In the genomic region with DNA sequence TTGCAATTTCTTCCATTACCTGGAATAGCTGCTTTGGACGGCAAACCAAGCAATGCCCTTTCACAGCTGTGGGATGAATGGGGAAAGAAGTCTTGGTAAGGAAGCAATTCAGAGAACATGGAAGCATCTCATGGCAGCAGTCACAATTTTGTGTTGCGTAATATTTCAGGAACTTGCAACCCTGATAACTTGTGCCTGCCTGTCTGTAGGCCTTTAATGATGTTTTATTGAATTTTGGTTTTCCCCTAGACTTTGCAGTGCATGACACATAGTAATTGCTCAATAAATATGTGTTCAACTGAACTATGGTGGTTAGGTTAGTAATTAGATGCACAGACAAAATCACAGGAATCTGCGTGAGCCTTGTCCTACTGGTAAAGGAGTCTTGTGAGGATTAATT, we compare ENCODE assay signal across 17 cellular contexts.
"Had no signal": no experiment of that assay in that cellular context is flagged by ENCODE, and none has a peak within 500 bp of the region (broad histone marks: within the 10 kb centered on the region; RNA-seq: fewer than 3 reads in every experiment).

No MANE protein-coding gene starts in this region.

- H3K27ac ChIP-seq: gastrocnemius medialis, heart left ventricle, left ventricle myocardium inferior, psoas muscle, thoracic aorta, upper lobe of left lung had no signal

- ATAC-seq: activated CD4-positive, alpha-beta T cell treated with anti-CD3 and anti-CD28 coated beads for 36 hours; activated CD8-positive, alpha-beta memory T cell treated with anti-CD3 and anti-CD28 coated beads, Interleukin-2, amount 10 ng/mL, durations not matched to agents 7 days and 5 days; effector memory CD8-positive, alpha-beta T cell; gastrocnemius medialis; heart left ventricle; psoas muscle; right cardiac atrium; stimulated activated naive CD8-positive, alpha-beta T cell treated with anti-CD3 and anti-CD28 coated beads, Interleukin-15, amount 100 ng/mL, for 72 hours; WTC11 had no signal

- H3K4me1 Mint-ChIP-seq: activated CD4-positive, alpha-beta memory T cell treated with anti-CD3 and anti-CD28 coated beads, Interleukin-2, amount 10 ng/mL, durations not matched to agents 7 days and 5 days; activated CD4-positive, alpha-beta T cell treated with anti-CD3 and anti-CD28 coated beads for 36 hours; activated CD8-positive, alpha-beta memory T cell treated with anti-CD3 and anti-CD28 coated beads, Interleukin-2, amount 10 ng/mL, durations not matched to agents 7 days and 5 days; neural crest cell; stimulated activated naive CD8-positive, alpha-beta T cell treated with anti-CD3 and anti-CD28 coated beads, Interleukin-15, amount 100 ng/mL, for 72 hours; WTC11 had no signal

- H3K4me3 ChIP-seq: gastrocnemius medialis, heart left ventricle, left ventricle myocardium inferior, psoas muscle, skin epidermis, thoracic aorta, upper lobe of left lung had no signal

- DNase-seq: activated CD4-positive, alpha-beta memory T cell treated with anti-CD3 and anti-CD28 coated beads, Interleukin-2, amount 10 ng/mL, durations not matched to agents 7 days and 5 days; activated CD4-positive, alpha-beta T cell treated with anti-CD3 and anti-CD28 coated beads for 36 hours; activated CD8-positive, alpha-beta memory T cell treated with anti-CD3 and anti-CD28 coated beads, Interleukin-2, amount 10 ng/mL, durations not matched to agents 7 days and 5 days; caudate nucleus; effector memory CD8-positive, alpha-beta T cell; gastrocnemius medialis; heart left ventricle; left ventricle myocardium inferior; psoas muscle; right cardiac atrium; stimulated activated naive CD8-positive, alpha-beta T cell treated with anti-CD3 and anti-CD28 coated beads, Interleukin-15, amount 100 ng/mL, for 72 hours; upper lobe of left lung had no signal

- H3K36me3 Mint-ChIP-seq: activated CD8-positive, alpha-beta memory T cell treated with anti-CD3 and anti-CD28 coated beads, Interleukin-2, amount 10 ng/mL, durations not matched to agents 7 days and 5 days; WTC11 had no signal

- H3K9me3 ChIP-seq: gastrocnemius medialis, heart left ventricle, left ventricle myocardium inferior, psoas muscle, thoracic aorta, upper lobe of left lung had no signal

- H3K27me3 ChIP-seq: gastrocnemius medialis, heart left ventricle, upper lobe of left lung had no signal

- H3K9me3 Mint-ChIP-seq: activated CD4-positive, alpha-beta memory T cell treated with anti-CD3 and anti-CD28 coated beads, Interleukin-2, amount 10 ng/mL, durations not matched to agents 7 days and 5 days; effector memory CD8-positive, alpha-beta T cell; neural crest cell; WTC11 had no signal

- H3K27ac Mint-ChIP-seq: activated CD4-positive, alpha-beta memory T cell treated with anti-CD3 and anti-CD28 coated beads, Interleukin-2, amount 10 ng/mL, durations not matched to agents 7 days and 5 days; activated CD4-positive, alpha-beta T cell treated with anti-CD3 and anti-CD28 coated beads for 36 hours; activated CD8-positive, alpha-beta memory T cell treated with anti-CD3 and anti-CD28 coated beads, Interleukin-2, amount 10 ng/mL, durations not matched to agents 7 days and 5 days; activated naive CD8-positive, alpha-beta T cell; effector memory CD8-positive, alpha-beta T cell; stimulated activated naive CD8-positive, alpha-beta T cell treated with anti-CD3 and anti-CD28 coated beads, Interleukin-15, amount 100 ng/mL, for 72 hours; WTC11 had no signal

- H3K4me3 Mint-ChIP-seq: activated CD4-positive, alpha-beta memory T cell treated with anti-CD3 and anti-CD28 coated beads, Interleukin-2, amount 10 ng/mL, durations not matched to agents 7 days and 5 days; activated CD4-positive, alpha-beta T cell treated with anti-CD3 and anti-CD28 coated beads for 36 hours; activated CD8-positive, alpha-beta memory T cell treated with anti-CD3 and anti-CD28 coated beads, Interleukin-2, amount 10 ng/mL, durations not matched to agents 7 days and 5 days; activated naive CD8-positive, alpha-beta T cell; effector memory CD8-positive, alpha-beta T cell; neural crest cell; stimulated activated naive CD8-positive, alpha-beta T cell treated with anti-CD3 and anti-CD28 coated beads, Interleukin-15, amount 100 ng/mL, for 72 hours; WTC11 had no signal

- H3K36me3 ChIP-seq: gastrocnemius medialis, heart left ventricle, left ventricle myocardium inferior, thoracic aorta, upper lobe of left lung had no signal

- H3K4me1 ChIP-seq: gastrocnemius medialis, heart left ventricle, left ventricle myocardium inferior, psoas muscle, upper lobe of left lung had no signal

- H3K27me3 Mint-ChIP-seq: activated CD4-positive, alpha-beta memory T cell treated with anti-CD3 and anti-CD28 coated beads, Interleukin-2, amount 10 ng/mL, durations not matched to agents 7 days and 5 days; activated CD4-positive, alpha-beta T cell treated with anti-CD3 and anti-CD28 coated beads for 36 hours; activated CD8-positive, alpha-beta memory T cell treated with anti-CD3 and anti-CD28 coated beads, Interleukin-2, amount 10 ng/mL, durations not matched to agents 7 days and 5 days; activated naive CD8-positive, alpha-beta T cell; effector memory CD8-positive, alpha-beta T cell; stimulated activated naive CD8-positive, alpha-beta T cell treated with anti-CD3 and anti-CD28 coated beads, Interleukin-15, amount 100 ng/mL, for 72 hours had no signal
